14 cellular contexts compared by ENCODE assay signal in genomic region chr3:12227833-12228232, GRCh38.
DNase-seq lines count a peak whose midpoint lies in the region; ATAC-seq, FAIRE-seq and TF ChIP-seq lines count a peak whose summit lies in the region.
"Had no signal": no experiment of that assay in that cellular context is flagged by ENCODE, and none has a peak within 500 bp of the region (broad histone marks: within the 10 kb centered on the region; RNA-seq: fewer than 3 reads in every experiment).

No MANE protein-coding gene starts in this region.

- H3K14ac ChIP-seq in mesenchymal stem cell (ENCODE audit: low read length in 2 of 2) = no peak overlapping the region

- H3K4ac ChIP-seq in mesenchymal stem cell (ENCODE audit: low read depth in 1 of 2, low read length in 2 of 2) = no peak overlapping the region

- H2BK5ac ChIP-seq in mesenchymal stem cell (ENCODE audit: low read depth, low read length, poor library complexity, severe bottlenecking) = no peak overlapping the region

- no peak overlapping the region for H2BK12ac ChIP-seq in mesenchymal stem cell (ENCODE audit: low read length in 2 of 2)

- ATAC-seq in HG03520 (IDR thresholded peaks at IDR 0.05; ENCODE audit: unreplicated experiment) (no peak), GM18519 (IDR thresholded peaks at IDR 0.05; ENCODE audit: low FRiP score, unreplicated experiment) (no peak)
- ATAC-seq: activated T-cell treated with anti-CD3 and anti-CD28 coated beads, Interleukin-2, amount 50 U/mL, for 72 hours had no signal

- H3K9ac ChIP-seq in mesenchymal stem cell (ENCODE audit: low read length) = no peak overlapping the region

- no peaks in the 10 kb centered on the region for H3K9me3 ChIP-seq in mesenchymal stem cell (ENCODE audit: control insufficient read depth, low read length)

- no peaks in the 10 kb centered on the region for H3K79me1 ChIP-seq in mesenchymal stem cell (replicated peaks; ENCODE audit: low read length, poor library complexity, severe bottlenecking)

- no peak overlapping the region for H3K4me3 ChIP-seq in AG09309 (ENCODE audit: control insufficient read depth, low read depth, low read length)
- H3K4me3 ChIP-seq in bronchial epithelial cell (ENCODE audit: low read depth, low read length) = no peak overlapping the region
- H3K4me3 ChIP-seq in mesenchymal stem cell (ENCODE audit: insufficient read depth in 1 of 2, low read depth in 1 of 2, low read length in 2 of 2) = no peak overlapping the region
- H3K4me3 ChIP-seq: cardiac muscle cell had no signal

- H3K23ac ChIP-seq in mesenchymal stem cell (ENCODE audit: low read length in 2 of 2) = no peak overlapping the region

- no peak overlapping the region for H2AK5ac ChIP-seq in mesenchymal stem cell (ENCODE audit: low read length, severe bottlenecking)

- TF ChIP-seq CTCF in AG09309 (IDR thresholded peaks at IDR 0.05; ENCODE audit: control insufficient read depth, insufficient read depth, low read depth, low read length, missing control alignments) (no peak), bronchial epithelial cell (IDR thresholded peaks at IDR 0.05; ENCODE audit: insufficient read depth, low read length, severe bottlenecking) (no peak)

- no peak for FAIRE-seq in bronchial epithelial cell (lab: Jason Lieb, UNC)
- FAIRE-seq: islet of Langerhans had no signal

- DNase-seq in AG09309 (ENCODE audit: low read depth) (peak; percentile 69), M059J (ENCODE audit: low read depth) (peak; percentile 89), bronchial epithelial cell (ENCODE audit: low read depth) (peak; percentile 17), mesenchymal stem cell (peak; percentile 79), NCI-H774 (lab: John Stamatoyannopoulos, UW) (no peak)
- DNase-seq in effector CD4-positive, alpha-beta T cell = no peak
- DNase-seq: activated T-cell treated with anti-CD3 and anti-CD28 coated beads, Interleukin-2, amount 50 U/mL, for 72 hours; C1 segment of cervical spinal cord; erythroblast; NCI-H187 had no signal

- H4K8ac ChIP-seq in mesenchymal stem cell (ENCODE audit: low read length) = no peak overlapping the region

- H2BK120ac ChIP-seq in mesenchymal stem cell (ENCODE audit: low read depth, low read length) = no peak overlapping the region

- H3K4me1 ChIP-seq in mesenchymal stem cell (ENCODE audit: control insufficient read depth, insufficient read depth, low read depth, low read length) = peaks cover 6% of the 10 kb centered on the region

- H4K91ac ChIP-seq in mesenchymal stem cell (ENCODE audit: low read length) = no peak overlapping the region

- no peak overlapping the region for H2AFZ ChIP-seq in mesenchymal stem cell (ENCODE audit: low read depth, low read length)

- H2BK15ac ChIP-seq in mesenchymal stem cell (ENCODE audit: low read depth, poor library complexity, severe bottlenecking) = no peak overlapping the region

- H3K4me2 ChIP-seq in mesenchymal stem cell (ENCODE audit: low read length, poor library complexity, severe bottlenecking) = no peak overlapping the region

- H3K27me3 ChIP-seq in bronchial epithelial cell (ENCODE audit: control insufficient read depth, insufficient read depth, low read length) (no peaks in the 10 kb centered on the region), mesenchymal stem cell (ENCODE audit: control insufficient read depth in 1 of 2, insufficient read depth in 1 of 2, low read length in 2 of 2) (peaks cover 0 to 4% of the 10 kb centered on the region in 2 experiments)
- H3K27me3 ChIP-seq: cardiac muscle cell had no signal

- 37% methylated on average over 3 of the region's 3 CpGs for WGBS in mesenchymal stem cell

- H3K27ac ChIP-seq in mesenchymal stem cell (ENCODE audit: low read length, poor library complexity, severe bottlenecking) = peak overlapping the region; percentile 48
- H3K27ac ChIP-seq: cardiac muscle cell had no signal

- H3K36me3 ChIP-seq in bronchial epithelial cell (ENCODE audit: control insufficient read depth, insufficient read depth, low read length) (no peaks in the 10 kb centered on the region), mesenchymal stem cell (ENCODE audit: control insufficient read depth in 1 of 2, insufficient read depth in 2 of 2, low read depth in 1 of 2, low read length in 2 of 2) (no peaks in the 10 kb centered on the region)
- H3K36me3 ChIP-seq: cardiac muscle cell had no signal

- no peak overlapping the region for H3K18ac ChIP-seq in mesenchymal stem cell (ENCODE audit: low read depth in 1 of 2, low read length in 2 of 2)

Comparison
In these comparisons a context has a peak if more than half of its experiments do, and no peak if none do; other contexts are left out.
1. DNase-seq: peak in AG09309 (single experiment), M059J (single experiment), bronchial epithelial cell (single experiment) and mesenchymal stem cell (single experiment); none in NCI-H774 (single experiment) and effector CD4-positive, alpha-beta T cell (single experiment).